Comparison of ENCODE assay signal across 1 cellular context in the genomic region with DNA sequence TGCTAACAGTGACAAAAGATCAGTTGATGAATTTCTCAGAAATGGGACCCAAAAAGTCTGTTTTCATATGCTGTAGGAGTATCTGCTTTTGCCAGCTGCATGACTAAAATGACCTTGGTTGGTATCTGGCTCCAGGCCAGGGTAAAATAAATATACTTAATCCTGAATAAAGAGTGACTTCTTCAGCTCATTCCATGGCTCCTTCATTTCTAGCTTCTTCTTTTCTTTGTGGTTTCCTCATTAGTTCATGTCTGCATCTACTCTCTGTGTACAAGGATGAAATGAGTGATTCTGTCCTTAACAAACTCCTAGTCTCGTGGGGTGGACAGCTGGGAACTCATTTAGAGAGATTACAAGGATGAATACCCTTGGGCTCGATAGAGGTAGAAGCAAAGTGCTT.
TF ChIP-seq lines count a peak whose summit lies in the region.

No MANE protein-coding gene starts in this region.

TF ChIP-seq in SK-N-SH treated with all-trans-retinoic acid at 6 μM for 48 hours, 23 proteins besides CTCF, POLR2A, EP300 and RAD21 (continued from another document):
- TF ChIP-seq, protein P1, sequence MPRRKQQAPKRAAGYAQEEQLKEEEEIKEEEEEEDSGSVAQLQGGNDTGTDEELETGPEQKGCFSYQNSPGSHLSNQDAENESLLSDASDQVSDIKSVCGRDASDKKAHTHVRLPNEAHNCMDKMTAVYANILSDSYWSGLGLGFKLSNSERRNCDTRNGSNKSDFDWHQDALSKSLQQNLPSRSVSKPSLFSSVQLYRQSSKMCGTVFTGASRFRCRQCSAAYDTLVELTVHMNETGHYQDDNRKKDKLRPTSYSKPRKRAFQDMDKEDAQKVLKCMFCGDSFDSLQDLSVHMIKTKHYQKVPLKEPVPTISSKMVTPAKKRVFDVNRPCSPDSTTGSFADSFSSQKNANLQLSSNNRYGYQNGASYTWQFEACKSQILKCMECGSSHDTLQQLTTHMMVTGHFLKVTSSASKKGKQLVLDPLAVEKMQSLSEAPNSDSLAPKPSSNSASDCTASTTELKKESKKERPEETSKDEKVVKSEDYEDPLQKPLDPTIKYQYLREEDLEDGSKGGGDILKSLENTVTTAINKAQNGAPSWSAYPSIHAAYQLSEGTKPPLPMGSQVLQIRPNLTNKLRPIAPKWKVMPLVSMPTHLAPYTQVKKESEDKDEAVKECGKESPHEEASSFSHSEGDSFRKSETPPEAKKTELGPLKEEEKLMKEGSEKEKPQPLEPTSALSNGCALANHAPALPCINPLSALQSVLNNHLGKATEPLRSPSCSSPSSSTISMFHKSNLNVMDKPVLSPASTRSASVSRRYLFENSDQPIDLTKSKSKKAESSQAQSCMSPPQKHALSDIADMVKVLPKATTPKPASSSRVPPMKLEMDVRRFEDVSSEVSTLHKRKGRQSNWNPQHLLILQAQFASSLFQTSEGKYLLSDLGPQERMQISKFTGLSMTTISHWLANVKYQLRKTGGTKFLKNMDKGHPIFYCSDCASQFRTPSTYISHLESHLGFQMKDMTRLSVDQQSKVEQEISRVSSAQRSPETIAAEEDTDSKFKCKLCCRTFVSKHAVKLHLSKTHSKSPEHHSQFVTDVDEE (CRISPR knock-in tag; IDR thresholded peaks at IDR 0.05), result no peak
- no peak for TF ChIP-seq ESRRG (CRISPR knock-in tag; IDR thresholded peaks at IDR 0.05)
TF ChIP-seq in SK-N-SH treated with all-trans-retinoic acid at 6 μM for 48 hours: peak in this region for 0.
